In the genomic region with DNA sequence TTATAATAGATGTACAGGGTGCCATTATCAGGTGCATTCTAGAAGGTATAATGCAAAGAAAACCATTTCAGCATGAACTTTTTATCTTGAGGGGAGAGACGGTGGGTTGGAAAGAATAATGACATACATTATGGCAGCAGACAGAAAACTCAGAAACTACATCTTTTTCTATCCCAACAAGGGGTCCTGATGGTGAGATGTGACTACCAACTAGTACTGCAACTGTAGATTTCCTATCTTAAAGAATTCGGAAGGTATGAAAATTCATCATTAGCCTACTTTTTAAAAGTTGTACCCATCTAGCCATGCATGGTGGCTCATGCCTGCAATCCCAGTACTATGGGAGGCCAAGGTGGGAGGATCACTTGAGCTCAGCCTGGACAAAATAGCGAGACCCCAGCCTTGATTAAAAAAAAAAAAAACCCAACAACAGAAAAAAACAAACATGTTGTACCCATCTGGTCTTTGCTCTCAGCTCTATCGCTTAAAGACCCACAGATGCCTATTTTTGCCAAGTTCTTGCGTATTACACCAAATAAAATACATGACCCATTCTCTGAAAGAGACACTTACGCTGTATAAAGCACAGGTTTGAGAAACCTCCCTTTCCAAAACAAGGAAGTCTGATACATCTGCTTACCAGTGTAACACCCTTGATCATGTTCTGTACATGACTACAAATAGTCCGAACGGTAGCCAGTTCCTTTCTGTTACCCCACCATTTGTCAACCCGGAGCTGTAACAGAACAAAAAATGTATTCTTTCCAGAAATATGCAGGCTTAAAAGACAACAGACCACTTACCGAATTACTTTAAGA, we compare ENCODE assay signal across 8 cellular contexts. TPM values are rescaled to one million over a fixed set of nuclear protein-coding genes. Genes with fewer than 3 reads are reported as not detected.
DNase-seq lines count a peak whose midpoint lies in the region; ATAC-seq and TF ChIP-seq lines count a peak whose summit lies in the region.

No MANE protein-coding gene starts in this region.

- H3K27me3 ChIP-seq in body of pancreas: no peaks in the 10 kb centered on the region

- H3K4me1 ChIP-seq in body of pancreas: peaks cover 38% of the 10 kb centered on the region

- H3K36me3 Mint-ChIP-seq in stimulated activated naive CD8-positive, alpha-beta T cell treated with anti-CD3 and anti-CD28 coated beads, Interleukin-15, Interleukin-2, amounts not matched to agents 100 ng/mL and 50 ng/mL, for 24 hours (ENCODE audit: low read depth): peaks cover 89% of the 10 kb centered on the region
- peaks cover 39% of the 10 kb centered on the region for H3K36me3 Mint-ChIP-seq in mesothelial cell of epicardium

- WGBS in body of pancreas, 2 donors: 27 to 32% methylated on average over 10 of the region's 10 CpGs

- H3K9me3 Mint-ChIP-seq in stimulated activated naive CD8-positive, alpha-beta T cell treated with anti-CD3 and anti-CD28 coated beads, Interleukin-15, Interleukin-2, amounts not matched to agents 100 ng/mL and 50 ng/mL, for 24 hours: no peaks in the 10 kb centered on the region
- no peaks in the 10 kb centered on the region for H3K9me3 Mint-ChIP-seq in mesothelial cell of epicardium

- peaks cover 10 to 15% of the 10 kb centered on the region in 2 donors for H3K36me3 ChIP-seq in body of pancreas (replicated peaks in 1 of 2; ENCODE audit: insufficient read depth in 1 of 2, low read depth in 2 of 2)

- H3K4me1 Mint-ChIP-seq in stimulated activated naive CD8-positive, alpha-beta T cell treated with anti-CD3 and anti-CD28 coated beads, Interleukin-15, Interleukin-2, amounts not matched to agents 100 ng/mL and 50 ng/mL, for 24 hours (ENCODE audit: low read depth): peaks cover 75% of the 10 kb centered on the region
- H3K4me1 Mint-ChIP-seq in mesothelial cell of epicardium: peaks cover 29% of the 10 kb centered on the region

- peak overlapping the region; percentile 99 for H3K27ac Mint-ChIP-seq in stimulated activated naive CD8-positive, alpha-beta T cell treated with anti-CD3 and anti-CD28 coated beads, Interleukin-15, Interleukin-2, amounts not matched to agents 100 ng/mL and 50 ng/mL, for 24 hours
- H3K27ac Mint-ChIP-seq in mesothelial cell of epicardium: peak overlapping the region; percentile 100

- intact Hi-C loops in body of pancreas (cut with DNase I): no loop called here
- intact Hi-C loops in posterior vena cava (cut with DNase I): no loop called here

- TF ChIP-seq POLR2A in body of pancreas (IDR thresholded peaks at IDR 0.05): no peak

- no peaks in the 10 kb centered on the region for H3K27me3 Mint-ChIP-seq in stimulated activated naive CD8-positive, alpha-beta T cell treated with anti-CD3 and anti-CD28 coated beads, Interleukin-15, Interleukin-2, amounts not matched to agents 100 ng/mL and 50 ng/mL, for 24 hours
- no peaks in the 10 kb centered on the region for H3K27me3 Mint-ChIP-seq in mesothelial cell of epicardium (ENCODE audit: low read depth)

- no peak for DNase-seq in stimulated activated naive CD8-positive, alpha-beta T cell treated with anti-CD3 and anti-CD28 coated beads, Interleukin-15, Interleukin-2, amounts not matched to agents 100 U/mL and 50 U/mL, for 24 hours
- DNase-seq in body of pancreas (no peak), mesothelial cell of epicardium (ENCODE audit: low spot score in 2 of 2, unreplicated experiment in 2 of 2) (no peak), Ammon's horn (ENCODE audit: low spot score) (no peak), A172 (ENCODE audit: low spot score) (no peak), posterior vena cava (ENCODE audit: low spot score) (no peak), DMS79 treated with DMSO at 0.1 percent for 48 hours (lab: John Stamatoyannopoulos, UW) (no peak)

- peak overlapping the region in 3 of 4 donors; percentile 88 to 94 (median 91) for H3K27ac ChIP-seq in body of pancreas

- TF ChIP-seq CTCF in body of pancreas (IDR thresholded peaks at IDR 0.05) (no peak), mesothelial cell of epicardium (IDR thresholded peaks at IDR 0.05; ENCODE audit: unreplicated experiment) (no peak)

- H3K9me3 ChIP-seq in body of pancreas: no peaks in the 10 kb centered on the region

- peak overlapping the region; percentile 39 to 41 for H3K4me3 ChIP-seq in body of pancreas

- no peak for ATAC-seq in stimulated activated naive CD8-positive, alpha-beta T cell treated with anti-CD3 and anti-CD28 coated beads, Interleukin-15, Interleukin-2, amounts not matched to agents 100 U/mL and 50 U/mL, for 24 hours
- ATAC-seq in body of pancreas: no peak

- peak overlapping the region; percentile 98 for H3K4me3 Mint-ChIP-seq in stimulated activated naive CD8-positive, alpha-beta T cell treated with anti-CD3 and anti-CD28 coated beads, Interleukin-15, Interleukin-2, amounts not matched to agents 100 ng/mL and 50 ng/mL, for 24 hours
- peak overlapping the region; percentile 97 for H3K4me3 Mint-ChIP-seq in mesothelial cell of epicardium

RNA-seq across cellular contexts. Expression of a gene that starts 1.6 kb away (rescaled TPM):
- 1,000 to 10,000 TPM in 1 of 2 donors, 100 to 1,000 TPM in 1; 811 to 1,738 TPM for total RNA-seq in body of pancreas
- total RNA-seq in mesothelial cell of epicardium: 1,647 to 1,774 TPM (median 1,761 TPM) in 3 replicates
- 1,323 and 3,007 TPM in 2 replicates for total RNA-seq in A172 (2014; rRNA removed; shearing (Covaris generic))
- 1,000 to 10,000 TPM; 1,546 to 2,356 TPM for total RNA-seq in posterior vena cava

RNA-seq across cellular contexts. Expression of a gene that starts 1.7 kb away (rescaled TPM):
- 10 to 100 TPM in 1 of 2 donors, 1 to 10 TPM in 1; 4.9 to 15.3 TPM for total RNA-seq in body of pancreas
- 15.8 to 19.1 TPM (median 16.3 TPM) in 3 replicates for total RNA-seq in mesothelial cell of epicardium
- 9.2 and 12.5 TPM in 2 replicates for total RNA-seq in A172 (2014; rRNA removed; shearing (Covaris generic))
- 10 to 100 TPM in 1 of 2 donors, 1 to 10 TPM in 1; 9.2 to 12.8 TPM for total RNA-seq in posterior vena cava

RNA-seq across cellular contexts. Expression of a gene that starts 50.4 kb away (rescaled TPM):
- total RNA-seq in body of pancreas: 1 to 10 TPM; 2.1 to 3.6 TPM
- total RNA-seq in mesothelial cell of epicardium: not detected in 3 replicates
- total RNA-seq in A172 (2014; rRNA removed; shearing (Covaris generic)): not detected in 2 replicates
- total RNA-seq in posterior vena cava: not detected
